Comparison of ENCODE assay signal across 23 cellular contexts in the genomic region with DNA sequence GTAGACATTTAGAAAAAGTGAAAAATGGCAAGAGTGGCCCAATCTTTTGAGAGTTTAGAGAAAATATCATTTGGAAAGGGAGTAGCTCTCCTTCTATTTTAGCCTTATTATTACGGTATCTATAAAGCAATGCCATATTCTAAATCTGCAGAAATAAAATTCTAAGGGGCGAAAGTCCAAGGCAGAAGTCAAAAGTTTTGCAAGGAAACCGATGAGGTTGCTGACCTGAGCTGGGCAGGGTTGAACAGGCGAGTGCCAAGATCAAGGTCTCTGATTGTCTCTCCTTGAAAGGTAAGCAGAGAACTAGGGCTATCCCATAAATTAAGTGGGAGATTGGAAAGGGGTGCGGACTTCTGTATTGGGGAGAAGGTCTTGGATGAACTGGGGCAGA. TPM values are rescaled to one million over a fixed set of nuclear protein-coding genes. Genes with fewer than 3 reads are reported as not detected.
A peak's percentile ranks its signal among the peaks of the same experiment; 100 is the strongest.
DNase-seq lines count a peak whose midpoint lies in the region; ATAC-seq, FAIRE-seq and TF ChIP-seq lines count a peak whose summit lies in the region.
"Had no signal": no experiment of that assay in that cellular context is flagged by ENCODE, and none has a peak within 500 bp of the region (broad histone marks: within the 10 kb centered on the region; RNA-seq: fewer than 3 reads in every experiment).

No MANE protein-coding gene starts in this region.

- H3K27me3 ChIP-seq in astrocyte (ENCODE audit: insufficient read depth, low read length), result no peaks in the 10 kb centered on the region
- no peaks in the 10 kb centered on the region for H3K27me3 ChIP-seq in mesenchymal stem cell (ENCODE audit: control insufficient read depth in 1 of 2, insufficient read depth in 1 of 2, low read length in 2 of 2)
- H3K27me3 ChIP-seq: MG63 had no signal

- H2BK15ac ChIP-seq in mesenchymal stem cell (ENCODE audit: low read depth, poor library complexity, severe bottlenecking), result no peak overlapping the region

- no peak overlapping the region for H4K8ac ChIP-seq in mesenchymal stem cell (ENCODE audit: low read length)

- TF ChIP-seq CTCF in HFFc6 (IDR thresholded peaks at IDR 0.05), result no peak
- no peak for TF ChIP-seq CTCF in astrocyte (IDR thresholded peaks at IDR 0.05; ENCODE audit: insufficient read depth, low read depth, low read length)

- no peak overlapping the region for H3K4me3 Mint-ChIP-seq in T-helper 1 cell treated with Interleukin-12 subunit alpha and Interleukin-12 subunit beta and Interleukin-4 antibody, amounts not matched to agents 30 μg/mL and 1 μg/mL, for 36 hours
- H3K4me3 Mint-ChIP-seq in HFFc6, result no peak overlapping the region
- H3K4me3 Mint-ChIP-seq in astrocyte (ENCODE audit: unreplicated experiment), result no peak overlapping the region

- intact Hi-C loops in cardiac septum (cut with DNase I), result no loop called here

- WGBS in mesenchymal stem cell, result 97% methylated on average over 5 of the region's 5 CpGs

- H3K9ac ChIP-seq in astrocyte (ENCODE audit: low read length) (no peak overlapping the region), mesenchymal stem cell (ENCODE audit: low read length) (no peak overlapping the region)

- H3K4ac ChIP-seq in mesenchymal stem cell (ENCODE audit: low read depth in 1 of 2, low read length in 2 of 2), result no peak overlapping the region

- no peak overlapping the region for H3K18ac ChIP-seq in mesenchymal stem cell (ENCODE audit: low read depth in 1 of 2, low read length in 2 of 2)

- no peak overlapping the region for H4K91ac ChIP-seq in mesenchymal stem cell (ENCODE audit: low read length)

- DNase-seq in T-helper 1 cell (no peak), HFFc6 (no peak), astrocyte (ENCODE audit: low read depth) (no peak), mesenchymal stem cell (no peak), cardiac septum (ENCODE audit: low spot score) (no peak)
- DNase-seq in activated CD8-positive, alpha-beta memory T cell treated with anti-CD3 and anti-CD28 coated beads, Interleukin-2, amount 50 U/mL, for 4 hours, result no peak
- DNase-seq: HCEC 1CT, KBM-7, MG63, NCI-H1417, NCI-H1694 treated with DMSO at 0.1 percent for 48 hours, NCI-H2081, NCI-H2227 treated with DMSO at 0.1 percent for 48 hours, NCI-H526 treated with DMSO at 0.1 percent for 48 hours, PC-9, RPMI8226, SHP77 had no signal

- peaks cover 49% of the 10 kb centered on the region for H3K4me1 ChIP-seq in astrocyte (ENCODE audit: insufficient read depth, low read length)
- H3K4me1 ChIP-seq in mesenchymal stem cell (ENCODE audit: control insufficient read depth, insufficient read depth, low read depth, low read length), result peaks cover 23% of the 10 kb centered on the region

- no peak overlapping the region for H3K4me3 ChIP-seq in astrocyte (ENCODE audit: insufficient read depth, low read depth, low read length)
- H3K4me3 ChIP-seq in mesenchymal stem cell (ENCODE audit: insufficient read depth in 1 of 2, low read depth in 1 of 2, low read length in 2 of 2), result no peak overlapping the region
- H3K4me3 ChIP-seq: MG63, PC-9 had no signal

- H3K4me2 ChIP-seq in astrocyte (ENCODE audit: low read length), result no peak overlapping the region
- H3K4me2 ChIP-seq in mesenchymal stem cell (ENCODE audit: low read length, poor library complexity, severe bottlenecking), result no peak overlapping the region
- H3K4me2 ChIP-seq: PC-9 had no signal

- H3K23ac ChIP-seq in mesenchymal stem cell (ENCODE audit: low read length in 2 of 2), result no peak overlapping the region

- peaks cover 12% of the 10 kb centered on the region for H3K79me1 ChIP-seq in mesenchymal stem cell (replicated peaks; ENCODE audit: low read length, poor library complexity, severe bottlenecking)

- H3K79me2 ChIP-seq in astrocyte (ENCODE audit: insufficient read depth, low read length), result peaks cover 14% of the 10 kb centered on the region

- H3K27ac Mint-ChIP-seq in T-helper 1 cell treated with Interleukin-12 subunit alpha and Interleukin-12 subunit beta and Interleukin-4 antibody, amounts not matched to agents 30 μg/mL and 1 μg/mL, for 36 hours, result peak overlapping the region; percentile 17
- H3K27ac Mint-ChIP-seq in HFFc6 (peak overlapping the region; percentile 15), astrocyte (ENCODE audit: unreplicated experiment) (peak overlapping the region; percentile 37)

- no peak for ATAC-seq in HG03442 (IDR thresholded peaks at IDR 0.05; ENCODE audit: unreplicated experiment)

- H2AFZ ChIP-seq in astrocyte (ENCODE audit: low read depth, low read length) (no peak overlapping the region), mesenchymal stem cell (ENCODE audit: low read depth, low read length) (no peak overlapping the region)
- H2AFZ ChIP-seq: PC-9 had no signal

- no peak overlapping the region for H2BK120ac ChIP-seq in mesenchymal stem cell (ENCODE audit: low read depth, low read length)

- FAIRE-seq in astrocyte (lab: Jason Lieb, UNC), result no peak
- FAIRE-seq: GM19239, H1 had no signal

- H3K36me3 ChIP-seq in astrocyte (ENCODE audit: insufficient read depth, low read length) (no peaks in the 10 kb centered on the region), mesenchymal stem cell (ENCODE audit: control insufficient read depth in 1 of 2, insufficient read depth in 2 of 2, low read depth in 1 of 2, low read length in 2 of 2) (no peaks in the 10 kb centered on the region)
- H3K36me3 ChIP-seq: MG63 had no signal

- no peaks in the 10 kb centered on the region for H3K9me3 ChIP-seq in astrocyte (ENCODE audit: insufficient read depth, low read depth, low read length)
- H3K9me3 ChIP-seq in mesenchymal stem cell (ENCODE audit: control insufficient read depth, low read length), result no peaks in the 10 kb centered on the region
- H3K9me3 ChIP-seq: MG63 had no signal

- no peaks in the 10 kb centered on the region for H3K9me3 Mint-ChIP-seq in T-helper 1 cell treated with Interleukin-12 subunit alpha and Interleukin-12 subunit beta and Interleukin-4 antibody, amounts not matched to agents 30 μg/mL and 1 μg/mL, for 36 hours
- H3K9me3 Mint-ChIP-seq in HFFc6, result no peaks in the 10 kb centered on the region
- H3K9me3 Mint-ChIP-seq in astrocyte (ENCODE audit: unreplicated experiment), result no peaks in the 10 kb centered on the region

- H3K27me3 Mint-ChIP-seq in T-helper 1 cell treated with Interleukin-12 subunit alpha and Interleukin-12 subunit beta and Interleukin-4 antibody, amounts not matched to agents 30 μg/mL and 1 μg/mL, for 36 hours (ENCODE audit: low read depth), result peaks cover 20% of the 10 kb centered on the region
- H3K27me3 Mint-ChIP-seq in HFFc6 (ENCODE audit: insufficient read depth), result peaks cover 2% of the 10 kb centered on the region
- no peaks in the 10 kb centered on the region for H3K27me3 Mint-ChIP-seq in astrocyte (ENCODE audit: low read depth, unreplicated experiment)

- H3K27ac ChIP-seq in astrocyte (ENCODE audit: low read depth, low read length) (no peak overlapping the region), mesenchymal stem cell (ENCODE audit: low read length, poor library complexity, severe bottlenecking) (no peak overlapping the region)
- H3K27ac ChIP-seq: 22Rv1, PC-9 had no signal

- H3K36me3 Mint-ChIP-seq in T-helper 1 cell treated with Interleukin-12 subunit alpha and Interleukin-12 subunit beta and Interleukin-4 antibody, amounts not matched to agents 30 μg/mL and 1 μg/mL, for 36 hours (ENCODE audit: low read depth), result peaks cover 7% of the 10 kb centered on the region
- peaks cover 9% of the 10 kb centered on the region; the same call in 1 of the 2 replicates for H3K36me3 Mint-ChIP-seq in HFFc6 (ENCODE audit: low read depth)
- peaks cover 9% of the 10 kb centered on the region for H3K36me3 Mint-ChIP-seq in astrocyte (ENCODE audit: low read depth, unreplicated experiment)

- H4K20me1 ChIP-seq in astrocyte (ENCODE audit: insufficient read depth, low read length), result no peaks in the 10 kb centered on the region

- H2AK5ac ChIP-seq in mesenchymal stem cell (ENCODE audit: low read length, severe bottlenecking), result peak overlapping the region; percentile 79

- no peak overlapping the region for H2BK12ac ChIP-seq in mesenchymal stem cell (ENCODE audit: low read length in 2 of 2)

- no peak overlapping the region for H2BK5ac ChIP-seq in mesenchymal stem cell (ENCODE audit: low read depth, low read length, poor library complexity, severe bottlenecking)

- H3K4me1 Mint-ChIP-seq in T-helper 1 cell treated with Interleukin-12 subunit alpha and Interleukin-12 subunit beta and Interleukin-4 antibody, amounts not matched to agents 30 μg/mL and 1 μg/mL, for 36 hours (ENCODE audit: low read depth), result peaks cover 10% of the 10 kb centered on the region
- H3K4me1 Mint-ChIP-seq in HFFc6 (ENCODE audit: low read depth) (peaks cover 82% of the 10 kb centered on the region), astrocyte (ENCODE audit: low read depth, unreplicated experiment) (peaks cover 43% of the 10 kb centered on the region)

- H3K14ac ChIP-seq in mesenchymal stem cell (ENCODE audit: low read length in 2 of 2), result no peak overlapping the region

RNA-seq across cellular contexts. Expression of gene TRIM56, which starts 11.7 kb away (rescaled TPM):
- total RNA-seq in HFFc6 (2021; fragmentation: NEBNext Ultra II Directional; extraction: Animal tissue kit (Norgen Biotek cat#: 25700)), result 10 to 100 TPM; 17.8 to 20.6 (median 19.4) TPM
- total RNA-seq in astrocyte (24.2 and 24.4 TPM in 2 replicates), cardiac septum (16.6 TPM)
- polyA plus RNA-seq in mesenchymal stem cell (2013, experiment 1 of 2), result 12.5 TPM
- 11.5 TPM for polyA plus RNA-seq in mesenchymal stem cell (2013, experiment 2 of 2)

RNA-seq across cellular contexts. Expression of gene SERPINE1, which starts 30.0 kb away (rescaled TPM):
- total RNA-seq in HFFc6 (2021; fragmentation: NEBNext Ultra II Directional; extraction: Animal tissue kit (Norgen Biotek cat#: 25700)), result 1,000 to 10,000 TPM in 4 of 6 experiments, 100 to 1,000 TPM in 2; 906 to 2,092 (median 1,052) TPM
- 1,303 and 1,496 TPM in 2 replicates for total RNA-seq in astrocyte
- 599 TPM for polyA plus RNA-seq in mesenchymal stem cell (2013, experiment 1 of 2)
- 599 TPM for polyA plus RNA-seq in mesenchymal stem cell (2013, experiment 2 of 2)
- 27.2 TPM for total RNA-seq in cardiac septum
- total RNA-seq: SK-MEL-5 had no signal

RNA-seq across cellular contexts. Expression of gene AP1S1, which starts 57.3 kb away (rescaled TPM):
- total RNA-seq in HFFc6 (2021; fragmentation: NEBNext Ultra II Directional; extraction: Animal tissue kit (Norgen Biotek cat#: 25700)), result 100 to 1,000 TPM; 154 to 176 (median 166) TPM
- total RNA-seq in astrocyte (172 and 181 TPM in 2 replicates), cardiac septum (12.1 TPM)
- polyA plus RNA-seq in mesenchymal stem cell (2013, experiment 1 of 2), result 65.9 TPM
- polyA plus RNA-seq in mesenchymal stem cell (2013, experiment 2 of 2), result 64.7 TPM

Comparison
In these comparisons a context has a peak if more than half of its experiments do, and no peak if none do; other contexts are left out.
1. RNA of gene SERPINE1, which starts 30.0 kb away (total RNA-seq): 1,303 to 1,496 TPM in astrocyte and 906 to 2,092 TPM in HFFc6; 27.2 TPM in cardiac septum (single experiment); every median in the first group is over 10 times any median in the second.
2. RNA of gene AP1S1, which starts 57.3 kb away (total RNA-seq): 172 to 181 TPM in astrocyte and 154 to 176 TPM in HFFc6; 12.1 TPM in cardiac septum (single experiment); every median in the first group is over 10 times any median in the second.
3. Peak in every context shown above with its lines, with median percentiles within 50 percentile points of each other: H3K27ac Mint-ChIP-seq.